19 cellular contexts compared by ENCODE assay signal in the genomic region with DNA sequence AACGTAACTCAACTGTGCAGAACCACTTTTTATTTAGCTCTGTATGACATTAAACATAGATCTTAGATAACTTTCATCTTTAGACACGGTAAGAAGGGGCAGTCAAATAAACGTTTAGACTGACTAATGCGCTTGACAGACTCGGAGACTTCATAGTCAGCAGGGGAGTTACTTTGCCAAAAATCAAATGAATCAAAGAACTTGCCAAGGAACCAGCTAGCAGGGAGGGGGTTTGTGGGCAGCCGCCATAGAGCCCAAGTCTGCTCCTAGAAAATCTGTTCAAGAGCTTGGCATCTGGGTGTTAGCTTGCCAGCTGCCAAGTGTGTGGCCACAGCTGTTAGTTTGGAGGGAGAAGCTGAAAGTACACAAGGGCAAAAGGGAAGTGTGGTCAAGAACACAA.
A peak's percentile ranks its signal among the peaks of the same experiment; 100 is the strongest.
DNase-seq lines count a peak whose midpoint lies in the region; ATAC-seq and TF ChIP-seq lines count a peak whose summit lies in the region.
"Had no signal": no experiment of that assay in that cellular context is flagged by ENCODE, and none has a peak within 500 bp of the region (broad histone marks: within the 10 kb centered on the region; RNA-seq: fewer than 3 reads in every experiment).

No MANE protein-coding gene starts in this region.

- intact Hi-C loops in left colon (cut with DNase I, micrococcal nuclease) = no loop called here

- no peak for TF ChIP-seq CTCF in GM13976 (IDR thresholded peaks at IDR 0.05; ENCODE audit: borderline replicate concordance, control extremely low read depth, extremely low read depth, insufficient read depth, missing control alignments)

- in situ Hi-C loops in GM13976 (cut with MboI; ENCODE audit: low sequenced_read_pairs, unreplicated experiment) = no loop called here

- DNase-seq in DMS 273 (lab: John Stamatoyannopoulos, UW; ENCODE audit: unreplicated experiment) (peak; percentile 94), NCI-H446 (lab: John Stamatoyannopoulos, UW) (peak; percentile 96 to 98), cerebellar cortex (ENCODE audit: low spot score) (peak; percentile 35), midbrain (lab: John Stamatoyannopoulos, UW) (peak; percentile 61), NCI-H526 (lab: John Stamatoyannopoulos, UW) (no peak), left colon (no peak), GM13976 (ENCODE audit: low spot score) (no peak), mesenteric fat pad (ENCODE audit: low spot score) (no peak)
- DNase-seq: activated CD4-positive, alpha-beta T cell treated with anti-CD3 and anti-CD28 coated beads, Interleukin-2, amount 50 U/mL, for 4 hours; activated T-cell treated with anti-CD3 and anti-CD28 coated beads, Interleukin-2, amount 50 U/mL, for 1 hour; CD4-positive, alpha-beta memory T cell; effector memory CD8-positive, alpha-beta T cell; GOT3; NCI-H1694 treated with DMSO at 0.1 percent for 48 hours; NCI-H510A treated with DMSO at 0.1 percent for 48 hours; stimulated activated naive CD8-positive, alpha-beta T cell treated with anti-CD3 and anti-CD28 coated beads, Interleukin-15, amount 100 ng/mL, for 72 hours had no signal

- no peak for ATAC-seq in left colon
- ATAC-seq: effector memory CD8-positive, alpha-beta T cell; gastroesophageal sphincter; natural killer cell treated with Interleukin-12 subunit alpha and Interleukin-12 subunit beta and Interleukin-15 and Interleukin-18, amount 100 ng/mL, for 72 hours; Panc1; stimulated activated naive CD8-positive, alpha-beta T cell treated with anti-CD3 and anti-CD28 coated beads, Interleukin-15, amount 100 ng/mL, for 72 hours had no signal

Comparison
In these comparisons a context has a peak if more than half of its experiments do, and no peak if none do; other contexts are left out.
1. DNase-seq: peak in DMS 273 (single experiment), NCI-H446 (2 of 2), cerebellar cortex (single experiment) and midbrain (single experiment); none in NCI-H526 (0 of 2), left colon (0 of 2), GM13976 (single experiment) and mesenteric fat pad (single experiment).